ENCODE assay signal across 29 cellular contexts in genomic region chrY:19126889-19127288, GRCh38.
"Had no signal": no experiment of that assay in that cellular context is flagged by ENCODE, and none has a peak within 500 bp of the region (broad histone marks: within the 10 kb centered on the region; RNA-seq: fewer than 3 reads in every experiment).

No MANE protein-coding gene starts in this region.

- DNase-seq: activated CD4-positive, alpha-beta T cell treated with anti-CD3 and anti-CD28 coated beads for 4 hours; activated CD4-positive, alpha-beta T cell treated with anti-CD3 and anti-CD28 coated beads, Interleukin-2, amount 50 U/mL, for 4 hours; activated CD8-positive, alpha-beta memory T cell treated with anti-CD3 and anti-CD28 coated beads for 24 hours; activated effector memory CD4-positive, alpha-beta T cell treated with anti-CD3 and anti-CD28 coated beads, Interleukin-2, amount 50 U/mL, for 16 hours; activated naive CD4-positive, alpha-beta T cell treated with anti-CD3 and anti-CD28 coated beads for 36 hours; activated naive CD8-positive, alpha-beta T cell treated with anti-CD3 and anti-CD28 coated beads for 36 hours; adrenal gland; dorsolateral prefrontal cortex; effector memory CD4-positive, alpha-beta T cell; foreskin fibroblast; heart left ventricle; hypothalamus; immature natural killer cell; kidney; left colon; mammary epithelial cell; retina; sigmoid colon; small intestine; stimulated activated CD4-positive, alpha-beta T cell treated with anti-CD3 and anti-CD28 coated beads, Interleukin-4, amount 100 ng/mL, for 24 hours; stimulated activated naive CD8-positive, alpha-beta T cell treated with anti-CD3 and anti-CD28 coated beads, Interleukin-15, amount 100 ng/mL, for 72 hours; substantia nigra; T-helper 17 cell; T1000; uterus had no signal

- H3K36me3 ChIP-seq: adrenal gland, ascending aorta, heart left ventricle, sigmoid colon, uterus had no signal

- H3K4me3 ChIP-seq: adrenal gland, ascending aorta, coronary artery, dorsolateral prefrontal cortex, heart left ventricle, sigmoid colon, uterus had no signal

- H3K27me3 ChIP-seq: adrenal gland, ascending aorta, dorsolateral prefrontal cortex, heart left ventricle, sigmoid colon, uterus had no signal

- ATAC-seq: esophagus mucosa; heart left ventricle; left colon; stimulated activated effector memory CD8-positive, alpha-beta T cell treated with anti-CD3 and anti-CD28 coated beads, Interleukin-12 subunit alpha, Interleukin-12 subunit beta, amount 100 ng/mL, for 72 hours; stimulated activated naive CD8-positive, alpha-beta T cell treated with anti-CD3 and anti-CD28 coated beads, Interleukin-15, amount 100 ng/mL, for 72 hours; T-helper 17 cell had no signal

- H3K4me1 ChIP-seq: adrenal gland, ascending aorta, heart left ventricle, sigmoid colon, uterus had no signal

- H3K9me3 ChIP-seq: adrenal gland, ascending aorta, heart left ventricle, sigmoid colon, uterus had no signal

- H3K27ac ChIP-seq: adrenal gland, ascending aorta, coronary artery, dorsolateral prefrontal cortex, heart left ventricle, sigmoid colon, uterus had no signal
